ENCODE assay signal across 17 cellular contexts in the genomic region with DNA sequence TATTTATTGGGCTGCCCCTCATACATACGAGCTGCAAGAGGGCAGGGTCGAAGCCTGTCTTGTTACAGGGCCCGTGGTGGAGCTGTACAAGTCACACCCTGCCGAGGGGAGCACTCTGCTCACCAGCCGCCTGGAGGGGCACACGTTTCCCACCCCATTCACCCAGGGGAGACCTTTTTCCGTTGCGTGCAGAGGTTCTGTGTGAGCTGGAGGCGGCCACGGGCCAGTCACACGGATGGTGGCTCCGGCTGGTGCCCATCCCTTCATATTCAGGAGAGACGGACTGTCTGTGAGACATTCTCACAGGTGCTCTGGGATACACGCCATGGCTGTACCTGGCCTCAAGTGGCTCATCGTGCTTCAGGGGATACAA. TPM values are rescaled to one million over a fixed set of nuclear protein-coding genes. Genes with fewer than 3 reads are reported as not detected.
A peak's percentile ranks its signal among the peaks of the same experiment; 100 is the strongest.
DNase-seq lines count a peak whose midpoint lies in the region; ATAC-seq and TF ChIP-seq lines count a peak whose summit lies in the region.
"Had no signal": no experiment of that assay in that cellular context is flagged by ENCODE, and none has a peak within 500 bp of the region (broad histone marks: within the 10 kb centered on the region; RNA-seq: fewer than 3 reads in every experiment).

No MANE protein-coding gene starts in this region.

- TF ChIP-seq EP300 in stomach (IDR thresholded peaks at IDR 0.05): no peak

- intact Hi-C loops in CD14-positive monocyte (cut with micrococcal nuclease) (no loop called here), OCI-LY7 (cut with micrococcal nuclease; ENCODE audit: unreplicated experiment) (no loop called here), stomach (cut with DNase I; ENCODE audit: low total_unique reads) (no loop called here)

- ATAC-seq in HG02884 (IDR thresholded peaks at IDR 0.05; ENCODE audit: unreplicated experiment): no peak

- H3K4me2 ChIP-seq in OCI-LY7 (ENCODE audit: low read length): peak overlapping the region; percentile 24
- H3K4me2 ChIP-seq: KMS-11 had no signal

- H3K36me3 Mint-ChIP-seq in CD14-positive monocyte: peaks cover 8 to 14% of the 10 kb centered on the region in 2 donors

- H3K4me1 Mint-ChIP-seq in CD14-positive monocyte: peaks cover 29% of the 10 kb centered on the region

- H3K79me2 ChIP-seq in OCI-LY7 (ENCODE audit: insufficient read depth, low read depth, low read length): no peaks in the 10 kb centered on the region

- H3K9me3 Mint-ChIP-seq in CD14-positive monocyte: no peaks in the 10 kb centered on the region
- H3K9me3 Mint-ChIP-seq: HFFc6 had no signal

- H3K4me1 ChIP-seq in OCI-LY7 (ENCODE audit: insufficient read depth, low read length, poor library complexity, severe bottlenecking): peaks cover 27% of the 10 kb centered on the region
- H3K4me1 ChIP-seq in stomach: peaks cover 36 to 63% (median 41%) of the 10 kb centered on the region in 4 donors
- H3K4me1 ChIP-seq: BE2C had no signal

- H3K9me2 ChIP-seq in OCI-LY7 (ENCODE audit: insufficient read depth, low read length): no peaks in the 10 kb centered on the region

- H3K36me3 ChIP-seq in OCI-LY7 (ENCODE audit: insufficient read depth, low read length) (peaks cover 9% of the 10 kb centered on the region; the same call in 1 of the 2 replicates), stomach (no peaks in the 10 kb centered on the region)
- H3K36me3 ChIP-seq: BE2C, SJCRH30 had no signal

- no peak overlapping the region for H2AFZ ChIP-seq in OCI-LY7 (ENCODE audit: low read length)

- H3K4me3 Mint-ChIP-seq in CD14-positive monocyte: no peak overlapping the region
- H3K4me3 Mint-ChIP-seq: HFFc6 had no signal

- 86 to 93% (median 92%) methylated on average over 12 to 15 of the region's 15 CpGs for WGBS in stomach, 5 donors

- H4K20me1 ChIP-seq in OCI-LY7 (ENCODE audit: insufficient read depth, low read length): no peaks in the 10 kb centered on the region

- CTCF ChIA-PET in OCI-LY7 (lab: Charles Lee; ENCODE audit: unreplicated experiment): no interaction called here

- BruUV-seq in OCI-LY7 (replicated peaks; lab: Mats Ljungman, UMichigan): no TSS peak

- no peak for DNase-seq in CD14-positive monocyte (ENCODE audit: low spot score)
- no peak for DNase-seq in OCI-LY7 (ENCODE audit: low spot score)
- DNase-seq in mesenteric fat pad (ENCODE audit: low spot score): peak; percentile 71
- DNase-seq in stomach: no peak
- DNase-seq in stimulated activated CD4-positive, alpha-beta T cell treated with anti-CD3 and anti-CD28 coated beads, Interleukin-1b, Interleukin-23, amount 100 ng/mL, for 48 hours: no peak
- no peak for DNase-seq in stimulated activated CD4-positive, alpha-beta T cell treated with anti-CD3 and anti-CD28 coated beads, Interleukin-15, amount 100 ng/mL, for 24 hours
- DNase-seq: BE2C, DMS 273 treated with DMSO at 0.1 percent for 48 hours, HFFc6, MG63, NCI-H1092 treated with DMSO at 0.1 percent for 48 hours, NCI-H1694, NCI-H446 treated with DMSO at 0.1 percent for 48 hours, NCI-H774, SJCRH30 had no signal

- POLR2A ChIA-PET in OCI-LY7 (lab: Charles Lee): no interaction called here

- peak overlapping the region; percentile 46 to 90 (median 67) for H3K27ac Mint-ChIP-seq in CD14-positive monocyte
- H3K27ac Mint-ChIP-seq: HFFc6 had no signal

- H3K27me3 Mint-ChIP-seq in CD14-positive monocyte (ENCODE audit: low read depth in 3 of 3): peaks cover 0 to 6% (median 2%) of the 10 kb centered on the region in 3 donors

- H3K4me3 ChIP-seq in OCI-LY7 (ENCODE audit: low read depth, low read length, poor library complexity, severe bottlenecking) (no peak overlapping the region), stomach (no peak overlapping the region)
- H3K4me3 ChIP-seq: MG63, SJCRH30 had no signal

- H3K9me3 ChIP-seq in OCI-LY7 (ENCODE audit: low read length) (no peaks in the 10 kb centered on the region), stomach (no peaks in the 10 kb centered on the region)
- H3K9me3 ChIP-seq: BE2C, MG63, SJCRH30 had no signal

- H3K27ac ChIP-seq in OCI-LY7 (ENCODE audit: low read depth, low read length, poor library complexity, severe bottlenecking) (no peak overlapping the region), stomach (peak overlapping the region; percentile 3 to 88 (median 81))
- H3K27ac ChIP-seq: KMS-11, SJCRH30 had no signal

- TF ChIP-seq CTCF in CD14-positive monocyte (IDR thresholded peaks at IDR 0.05) (no peak), OCI-LY7 (conservative IDR thresholded peaks at IDR 0.05; ENCODE audit: low read length) (no peak), stomach (IDR thresholded peaks at IDR 0.05) (no peak)

- H3K27me3 ChIP-seq in stomach: no peaks in the 10 kb centered on the region
- H3K27me3 ChIP-seq: BE2C, MG63, SJCRH30 had no signal

- no peak for TF ChIP-seq POLR2A in stomach (IDR thresholded peaks at IDR 0.05)

RNA-seq across cellular contexts. Expression of a gene that starts 47.9 kb away (rescaled TPM):
- 1 to 10 TPM; 1.2 to 1.5 TPM for polyA plus RNA-seq in CD14-positive monocyte
- not detected in 2 replicates for total RNA-seq in OCI-LY7 (2014; rRNA removed; shearing (Covaris generic))
- total RNA-seq in OCI-LY7 (2022): not detected in 2 replicates
- 121 TPM for total RNA-seq in mesenteric fat pad
- 10 to 100 TPM; 21.3 to 89.8 (median 49.0) TPM for total RNA-seq in stomach
- 10 to 100 TPM; 19.1 to 35.2 (median 33.9) TPM for polyA plus RNA-seq in stomach

Comparison
In these comparisons a context has a peak if more than half of its experiments do, and no peak if none do; other contexts are left out.
1. RNA of a gene that starts 47.9 kb away (total RNA-seq): 121 TPM in mesenteric fat pad (single experiment) and 21.3 to 89.8 TPM in stomach; not detected in OCI-LY7; every median in the first group is over 10 times any median in the second.